23 cellular contexts compared by ENCODE assay signal in genomic region chr1:235968837-235969236, GRCh38.
DNase-seq lines count a peak whose midpoint lies in the region; ATAC-seq, FAIRE-seq and TF ChIP-seq lines count a peak whose summit lies in the region.
"Had no signal": no experiment of that assay in that cellular context is flagged by ENCODE, and none has a peak within 500 bp of the region (broad histone marks: within the 10 kb centered on the region; RNA-seq: fewer than 3 reads in every experiment).

No MANE protein-coding gene starts in this region.

- WGBS in K562 (ENCODE audit: insufficient coverage, low coverage, missing lambda C conversion rate) = 0% methylated on average over 5 of the region's 5 CpGs
- WGBS in neuronal stem cell (ENCODE audit: extremely low coverage in 2 of 2, insufficient read length in 2 of 2, insufficient replicate concordance in 1 of 2), 2 donors = no CpG with 5 or more reads among the region's 5 CpGs
- WGBS in testis, 2 donors = 86 to 91% methylated on average over 5 of the region's 5 CpGs

- no peak overlapping the region for H3K4ac ChIP-seq in neuronal stem cell (ENCODE audit: low read length)

- no TSS peak for BruUV-seq in K562 (replicated peaks; lab: Mats Ljungman, UMichigan)

- peaks cover 28 to 49% (median 40%) of the 10 kb centered on the region in 10 experiments for H3K4me1 ChIP-seq in BLaER1 treated with 17β-estradiol and CSF1 and Interleukin-3, amounts not matched to agents 10 nM and 100 nM
- H3K4me1 ChIP-seq in K562 (replicated peaks in 1 of 2; ENCODE audit: control insufficient read depth in 2 of 2, insufficient read depth in 2 of 2, low read length in 2 of 2) (peaks cover 0 to 2% of the 10 kb centered on the region in 2 experiments; a peak in 1 of 5 replicates), neuronal stem cell (ENCODE audit: control insufficient read depth in 2 of 2, insufficient read depth in 1 of 2, low read depth in 1 of 2, low read length in 2 of 2) (peaks cover 0 to 4% of the 10 kb centered on the region in 2 donors), testis (peaks cover 12% of the 10 kb centered on the region)

- peak overlapping the region in 5 of 11 experiments; percentile 35 to 83 (median 68); a peak in 10 of 22 replicates for H3K4me2 ChIP-seq in BLaER1 treated with 17β-estradiol and CSF1 and Interleukin-3, amounts not matched to agents 10 nM and 100 nM
- H3K4me2 ChIP-seq in K562 (ENCODE audit: insufficient read depth, low read length) (no peak overlapping the region), neuronal stem cell (ENCODE audit: insufficient read depth, low read length, poor library complexity, severe bottlenecking) (no peak overlapping the region)
- H3K4me2 ChIP-seq: BLaER1 had no signal

- DNase-seq in K562 (ENCODE audit: extremely low read depth in 1 of 4, low spot score in 3 of 4) (no peak), neuronal stem cell (ENCODE audit: low spot score) (no peak), testis (no peak), NCI-H2029 treated with DMSO at 0.1 percent for 48 hours (lab: John Stamatoyannopoulos, UW) (no peak)
- DNase-seq: Calu3; CD4-positive, alpha-beta memory T cell; COR-L47; DMS53; DMS79 treated with DMSO at 0.1 percent for 48 hours; GF-D8; GOT3; HFFc6 had no signal

- no peaks in the 10 kb centered on the region for H3K9me1 ChIP-seq in K562 (ENCODE audit: control insufficient read depth, insufficient read depth, low read length)

- no peak for TF ChIP-seq POLR2A in K562 (conservative IDR thresholded peaks at IDR 0.05)
- no peak for TF ChIP-seq POLR2A in testis (IDR thresholded peaks at IDR 0.05)

- H3K27ac Mint-ChIP-seq in stimulated activated memory B cell treated with anti-CD40 and anti-IgM and Interleukin-4, amounts not matched to agents 10 μg/mL and 1 μg/mL and 100 μg/mL, for 72 hours = peak overlapping the region; percentile 19
- H3K27ac Mint-ChIP-seq: B cell, HFFc6 had no signal

- no peak overlapping the region for H2BK15ac ChIP-seq in neuronal stem cell (ENCODE audit: low read length)

- H4K20me1 ChIP-seq in BLaER1 treated with 17β-estradiol and CSF1 and Interleukin-3, amounts not matched to agents 10 nM and 100 nM = no peaks in the 10 kb centered on the region
- no peaks in the 10 kb centered on the region for H4K20me1 ChIP-seq in K562 (replicated peaks; ENCODE audit: control insufficient read depth, insufficient read depth, low read length)
- H4K20me1 ChIP-seq: BLaER1 had no signal

- H3K4me3 ChIP-seq in BLaER1 treated with 17β-estradiol and CSF1 and Interleukin-3, amounts not matched to agents 10 nM and 100 nM = no peak overlapping the region
- H3K4me3 ChIP-seq in K562 = no peak overlapping the region
- no peak overlapping the region for H3K4me3 ChIP-seq in neuronal stem cell (ENCODE audit: low read length in 2 of 2)
- H3K4me3 ChIP-seq in testis = no peak overlapping the region
- H3K4me3 ChIP-seq: BLaER1, HAP-1 had no signal

- ATAC-seq in K562 (no peak), GM21723 (IDR thresholded peaks at IDR 0.05; ENCODE audit: unreplicated experiment) (no peak)
- ATAC-seq in stimulated activated memory B cell treated with anti-CD40 and anti-IgM and Interleukin-4, amounts not matched to agents 10 μg/mL and 1 μg/mL and 100 μg/mL, for 72 hours = no peak

- intact Hi-C loops in K562 (cut with micrococcal nuclease) (no loop called here), testis (cut with DNase I; ENCODE audit: low total_unique reads) (no loop called here)

- no peaks in the 10 kb centered on the region for H3K79me2 ChIP-seq in K562 (ENCODE audit: control insufficient read depth, insufficient read depth, low read length)

- no peak overlapping the region for H2BK120ac ChIP-seq in neuronal stem cell (ENCODE audit: low read depth, low read length)

- H4K8ac ChIP-seq in neuronal stem cell (ENCODE audit: low read depth, low read length) = no peak overlapping the region

- CTCF ChIA-PET in K562 (lab: Yijun Ruan, JAX; ENCODE audit: low intra/inter-chr PET ratio) = no interaction called here

- in situ Hi-C loops in K562 (cut with MboI) = no loop called here

- no peaks in the 10 kb centered on the region for H3K79me1 ChIP-seq in neuronal stem cell (ENCODE audit: low read depth, low read length)

- H2AK5ac ChIP-seq in neuronal stem cell (ENCODE audit: low read depth, low read length) = no peak overlapping the region

- H3K14ac ChIP-seq in neuronal stem cell (ENCODE audit: low read length) = no peak overlapping the region

- H3K27me3 ChIP-seq in BLaER1 treated with 17β-estradiol and CSF1 and Interleukin-3, amounts not matched to agents 10 nM and 100 nM = no peaks in the 10 kb centered on the region
- 0 out of 5 replicates have a peak, but pooled peaks cover 0 to 5% of the 10 kb centered on the region in 2 experiments for H3K27me3 ChIP-seq in K562 (ENCODE audit: control insufficient read depth in 2 of 2, insufficient read depth in 2 of 2, low read length in 2 of 2)
- no peaks in the 10 kb centered on the region for H3K27me3 ChIP-seq in neuronal stem cell (ENCODE audit: control insufficient read depth in 3 of 3, insufficient read depth in 3 of 3, low read depth in 1 of 3, low read length in 3 of 3)
- no peaks in the 10 kb centered on the region for H3K27me3 ChIP-seq in testis
- H3K27me3 ChIP-seq: BLaER1 had no signal

- TF ChIP-seq CTCF in K562 (IDR thresholded peaks at IDR 0.05 in 2 of 3, conservative IDR thresholded peaks at IDR 0.05 in 1 of 3; ENCODE audit: insufficient read depth in 2 of 3, low read depth in 1 of 3, low read length in 3 of 3) (no peak), testis (IDR thresholded peaks at IDR 0.05) (no peak)

- TF ChIP-seq EP300 in K562 (IDR thresholded peaks at IDR 0.05; ENCODE audit: low read length) = no peak

- H3K36me3 Mint-ChIP-seq in stimulated activated memory B cell treated with anti-CD40 and anti-IgM and Interleukin-4, amounts not matched to agents 10 μg/mL and 1 μg/mL and 100 μg/mL, for 72 hours = peaks cover 6% of the 10 kb centered on the region
- H3K36me3 Mint-ChIP-seq: CD4-positive, alpha-beta memory T cell had no signal

- H3K9ac ChIP-seq in BLaER1 treated with 17β-estradiol and CSF1 and Interleukin-3, amounts not matched to agents 10 nM and 100 nM = peak overlapping the region in 6 of 11 experiments; percentile 38 to 88 (median 66); a peak in 6 of 22 replicates
- H3K9ac ChIP-seq in K562 (ENCODE audit: insufficient read depth in 1 of 2, low read depth in 2 of 2, low read length in 2 of 2) = no peak overlapping the region
- no peak overlapping the region for H3K9ac ChIP-seq in neuronal stem cell (ENCODE audit: low read depth, low read length, poor library complexity)
- H3K9ac ChIP-seq: BLaER1 had no signal

- H2AFZ ChIP-seq in K562 (ENCODE audit: low read depth, low read length) = no peak overlapping the region
- peak overlapping the region; percentile 28 for H2AFZ ChIP-seq in neuronal stem cell (ENCODE audit: low read length)

- peaks cover 0 to 44% (median 10%) of the 10 kb centered on the region in 11 experiments; a peak in 11 of 22 replicates for H3K9me3 ChIP-seq in BLaER1 treated with 17β-estradiol and CSF1 and Interleukin-3, amounts not matched to agents 10 nM and 100 nM (replicated peaks in 1 of 11)
- no peaks in the 10 kb centered on the region for H3K9me3 ChIP-seq in K562 (replicated peaks; ENCODE audit: control insufficient read depth, insufficient read depth, low read depth, low read length)
- H3K9me3 ChIP-seq in neuronal stem cell (replicated peaks in 1 of 2; ENCODE audit: control insufficient read depth in 2 of 2, insufficient read depth in 1 of 2, low read depth in 1 of 2, low read length in 2 of 2) = no peaks in the 10 kb centered on the region
- H3K9me3 ChIP-seq in testis = no peaks in the 10 kb centered on the region
- H3K9me3 ChIP-seq: BLaER1, HAP-1 had no signal

- no peaks in the 10 kb centered on the region for H3K36me3 ChIP-seq in BLaER1 treated with 17β-estradiol and CSF1 and Interleukin-3, amounts not matched to agents 10 nM and 100 nM
- H3K36me3 ChIP-seq in K562 (ENCODE audit: control insufficient read depth, insufficient read depth, low read length) = no peaks in the 10 kb centered on the region
- H3K36me3 ChIP-seq in neuronal stem cell (replicated peaks in 1 of 2; ENCODE audit: control insufficient read depth in 2 of 2, insufficient read depth in 2 of 2, low read length in 2 of 2) = no peaks in the 10 kb centered on the region
- no peaks in the 10 kb centered on the region for H3K36me3 ChIP-seq in testis (ENCODE audit: low read depth, missing control alignments)
- H3K36me3 ChIP-seq: BLaER1, HAP-1 had no signal

- peak overlapping the region in 9 of 11 experiments; percentile 89 to 97 (median 94); a peak in 17 of 22 replicates for H3K27ac ChIP-seq in BLaER1 treated with 17β-estradiol and CSF1 and Interleukin-3, amounts not matched to agents 10 nM and 100 nM
- H3K27ac ChIP-seq in K562 (ENCODE audit: extremely low read depth, low read depth, low read length) = no peak overlapping the region
- no peak overlapping the region for H3K27ac ChIP-seq in neuronal stem cell (replicated peaks; ENCODE audit: low read length)
- no peak overlapping the region for H3K27ac ChIP-seq in testis
- H3K27ac ChIP-seq: 22Rv1, BLaER1 had no signal

- no peak for TF ChIP-seq RAD21 in K562 (CRISPR knock-in tag; conservative IDR thresholded peaks at IDR 0.05 in 1 of 2, IDR thresholded peaks at IDR 0.05 in 1 of 2)

- no peaks in the 10 kb centered on the region for H3K27me3 Mint-ChIP-seq in stimulated activated memory B cell treated with anti-CD40 and anti-IgM and Interleukin-4, amounts not matched to agents 10 μg/mL and 1 μg/mL and 100 μg/mL, for 72 hours
- H3K27me3 Mint-ChIP-seq: B cell; CD4-positive, alpha-beta memory T cell had no signal

- no peak overlapping the region for H2BK12ac ChIP-seq in neuronal stem cell (ENCODE audit: low read length)

- no peak for FAIRE-seq in K562 (lab: Jason Lieb, UNC)
- FAIRE-seq: A204.1, GM12891, GM18507, H54 had no signal

- H2BK5ac ChIP-seq in neuronal stem cell (ENCODE audit: low read length) = no peak overlapping the region

- H4K91ac ChIP-seq in neuronal stem cell (ENCODE audit: low read depth, low read length, poor library complexity) = no peak overlapping the region

- peaks cover 14% of the 10 kb centered on the region for H3K9me3 Mint-ChIP-seq in stimulated activated memory B cell treated with anti-CD40 and anti-IgM and Interleukin-4, amounts not matched to agents 10 μg/mL and 1 μg/mL and 100 μg/mL, for 72 hours
- H3K9me3 Mint-ChIP-seq: CD4-positive, alpha-beta memory T cell; HFFc6 had no signal

- H3K18ac ChIP-seq in neuronal stem cell (ENCODE audit: low read length) = no peak overlapping the region

- POLR2A ChIA-PET in K562 (lab: Yijun Ruan, JAX) = interaction anchor here (0.6 kb wide), 1 partner anchor 16 kb away, joined by 3 read pairs; no protein-coding TSS in a partner anchor

- H3K4me3 Mint-ChIP-seq in stimulated activated memory B cell treated with anti-CD40 and anti-IgM and Interleukin-4, amounts not matched to agents 10 μg/mL and 1 μg/mL and 100 μg/mL, for 72 hours = no peak overlapping the region
- H3K4me3 Mint-ChIP-seq: B cell; CD4-positive, alpha-beta memory T cell; HFFc6 had no signal

- no peak overlapping the region for H3K23ac ChIP-seq in neuronal stem cell (ENCODE audit: low read depth, low read length, poor library complexity)

- peaks cover 31% of the 10 kb centered on the region for H3K4me1 Mint-ChIP-seq in stimulated activated memory B cell treated with anti-CD40 and anti-IgM and Interleukin-4, amounts not matched to agents 10 μg/mL and 1 μg/mL and 100 μg/mL, for 72 hours

Comparison
In these comparisons a context has a peak if more than half of its experiments do, and no peak if none do; other contexts are left out.
1. H3K27ac ChIP-seq: peak in BLaER1 treated with 17β-estradiol and CSF1 and Interleukin-3, amounts not matched to agents 10 nM and 100 nM (9 of 11); none in K562 (single experiment), neuronal stem cell (single experiment) and testis (0 of 2).
2. H3K9ac ChIP-seq: peak in BLaER1 treated with 17β-estradiol and CSF1 and Interleukin-3, amounts not matched to agents 10 nM and 100 nM (6 of 11); none in K562 (0 of 2) and neuronal stem cell (single experiment).